ENCODE assay signal across 22 cellular contexts in genomic region chr17:2695243-2695960, GRCh38. TPM values are rescaled to one million over a fixed set of nuclear protein-coding genes. Genes with fewer than 3 reads are reported as not detected.
DNase-seq lines count a peak whose midpoint lies in the region; ATAC-seq, FAIRE-seq and TF ChIP-seq lines count a peak whose summit lies in the region.
"Had no signal": no experiment of that assay in that cellular context is flagged by ENCODE, and none has a peak within 500 bp of the region (broad histone marks: within the 10 kb centered on the region; RNA-seq: fewer than 3 reads in every experiment).

No MANE protein-coding gene starts in this region.

- TF ChIP-seq EP300 in stomach (IDR thresholded peaks at IDR 0.05) = no peak

- H3K9me3 ChIP-seq in stomach = no peaks in the 10 kb centered on the region
- H3K9me3 ChIP-seq: gastroesophageal sphincter, prostate gland had no signal

- TF ChIP-seq POLR2A in stomach (IDR thresholded peaks at IDR 0.05) = no peak

- intact Hi-C loops in stomach (cut with DNase I; ENCODE audit: low total_unique reads) = no loop called here

- H3K27ac ChIP-seq in stomach = no peak overlapping the region
- H3K27ac ChIP-seq: gastroesophageal sphincter, prostate gland, VCaP had no signal

- peak; percentile 29 for DNase-seq in activated T-cell treated with anti-CD3 and anti-CD28 coated beads, Interleukin-2, amount 50 U/mL, for 24 hours
- no peak for DNase-seq in activated T-cell treated with anti-CD3 and anti-CD28 coated beads for 4 hours
- DNase-seq in GM19239 (ENCODE audit: insufficient read length, low spot score) = peak; percentile 22
- DNase-seq in islet precursor cell = peak; percentile 50
- peak; percentile 16 for DNase-seq in stomach
- DNase-seq in NCI-H524 treated with DMSO at 0.1 percent for 48 hours (lab: John Stamatoyannopoulos, UW) = no peak
- DNase-seq in DMS 273 (lab: John Stamatoyannopoulos, UW; ENCODE audit: unreplicated experiment) = no peak
- DNase-seq: ACHN; NCI-H1436 treated with DMSO at 0.1 percent for 48 hours; NCI-H226; stimulated activated naive CD4-positive, alpha-beta T cell had no signal

- peaks cover 82% of the 10 kb centered on the region for H3K36me3 Mint-ChIP-seq in activated T-cell treated with anti-CD3 and anti-CD28 coated beads, Interleukin-2, amount 50 U/mL, for 24 hours (ENCODE audit: low read depth)
- H3K36me3 Mint-ChIP-seq: T-cell had no signal

- no peak overlapping the region for H3K4me3 ChIP-seq in stomach
- H3K4me3 ChIP-seq: gastroesophageal sphincter, prostate gland had no signal

- H3K4me1 ChIP-seq in stomach = peaks cover 0 to under 1% (median 0%) of the 10 kb centered on the region in 4 donors
- H3K4me1 ChIP-seq: prostate gland had no signal

- ATAC-seq in GM18519 (IDR thresholded peaks at IDR 0.05; ENCODE audit: low FRiP score, unreplicated experiment) = no peak
- ATAC-seq: gastroesophageal sphincter, T-cell had no signal

- no peak overlapping the region for H3K27ac Mint-ChIP-seq in activated T-cell treated with anti-CD3 and anti-CD28 coated beads, Interleukin-2, amount 50 U/mL, for 24 hours
- H3K27ac Mint-ChIP-seq: activated naive CD4-positive, alpha-beta T cell treated with anti-CD3 and anti-CD28 coated beads, Interleukin-2, amount 50 U/mL, for 24 hours; brain; CD4-positive, alpha-beta T cell; dendritic cell treated with granulocyte-macrophage colony-stimulating factor and Interleukin-4, amounts not matched to agents 40 ng/mL and 50 ng/mL, for 4 days; T-cell had no signal

- peaks cover 93 to 100% (median 100%) of the 10 kb centered on the region in 4 donors for H3K36me3 ChIP-seq in stomach

- H3K27me3 Mint-ChIP-seq in activated T-cell treated with anti-CD3 and anti-CD28 coated beads, Interleukin-2, amount 50 U/mL, for 24 hours = no peaks in the 10 kb centered on the region
- H3K27me3 Mint-ChIP-seq: activated naive CD4-positive, alpha-beta T cell treated with anti-CD3 and anti-CD28 coated beads, Interleukin-2, amount 50 U/mL, for 24 hours; brain; CD4-positive, alpha-beta T cell; dendritic cell treated with granulocyte-macrophage colony-stimulating factor and Interleukin-4, amounts not matched to agents 40 ng/mL and 50 ng/mL, for 4 days; T-cell had no signal

- 91 to 95% (median 93%) methylated on average over 14 to 28 of the region's 28 CpGs for WGBS in stomach, 5 donors

- H3K4me3 Mint-ChIP-seq in activated T-cell treated with anti-CD3 and anti-CD28 coated beads, Interleukin-2, amount 50 U/mL, for 24 hours = no peak overlapping the region
- H3K4me3 Mint-ChIP-seq: activated naive CD4-positive, alpha-beta T cell treated with anti-CD3 and anti-CD28 coated beads, Interleukin-2, amount 50 U/mL, for 24 hours; brain; CD4-positive, alpha-beta T cell; dendritic cell treated with granulocyte-macrophage colony-stimulating factor and Interleukin-4, amounts not matched to agents 40 ng/mL and 50 ng/mL, for 4 days; T-cell had no signal

- H3K4me1 Mint-ChIP-seq in activated T-cell treated with anti-CD3 and anti-CD28 coated beads, Interleukin-2, amount 50 U/mL, for 24 hours (ENCODE audit: low read depth) = no peaks in the 10 kb centered on the region
- H3K4me1 Mint-ChIP-seq: activated naive CD4-positive, alpha-beta T cell treated with anti-CD3 and anti-CD28 coated beads, Interleukin-2, amount 50 U/mL, for 24 hours; brain; T-cell had no signal

- FAIRE-seq in GM19239 (lab: Jason Lieb, UNC) = no peak
- FAIRE-seq: urothelium cell line had no signal

- no peaks in the 10 kb centered on the region for H3K27me3 ChIP-seq in stomach
- H3K27me3 ChIP-seq: gastroesophageal sphincter had no signal

- TF ChIP-seq CTCF in stomach (IDR thresholded peaks at IDR 0.05) = no peak

- H3K9me3 Mint-ChIP-seq in activated T-cell treated with anti-CD3 and anti-CD28 coated beads, Interleukin-2, amount 50 U/mL, for 24 hours = no peaks in the 10 kb centered on the region
- H3K9me3 Mint-ChIP-seq: activated naive CD4-positive, alpha-beta T cell treated with anti-CD3 and anti-CD28 coated beads, Interleukin-2, amount 50 U/mL, for 24 hours; brain; CD4-positive, alpha-beta T cell; dendritic cell treated with granulocyte-macrophage colony-stimulating factor and Interleukin-4, amounts not matched to agents 40 ng/mL and 50 ng/mL, for 4 days; T-cell had no signal

RNA-seq across cellular contexts. Expression of gene CLUH, which starts 16.2 kb away (rescaled TPM):
- total RNA-seq in stomach = 100 to 1,000 TPM in 2 of 5 donors, 10 to 100 TPM in 3; 45.2 to 417 (median 58.0) TPM
- 10 to 100 TPM; 17.6 to 40.1 (median 30.4) TPM for polyA plus RNA-seq in stomach

RNA-seq across cellular contexts. Expression of gene CCDC92B, which starts 54.0 kb away (rescaled TPM):
- 1 to 10 TPM in 1 of 5 donors, not detected in 4; 1.7 TPM for total RNA-seq in stomach
- under 1 TPM in 2 of 3 donors, not detected in 1; 0.12 to 0.48 TPM for polyA plus RNA-seq in stomach
- total RNA-seq: myocyte had no signal

Comparison
In these comparisons a context has a peak if more than half of its experiments do, and no peak if none do; other contexts are left out.
1. DNase-seq: peak in activated T-cell treated with anti-CD3 and anti-CD28 coated beads, Interleukin-2, amount 50 U/mL, for 24 hours (single experiment), GM19239 (single experiment), islet precursor cell (single experiment) and stomach (single experiment); none in activated T-cell treated with anti-CD3 and anti-CD28 coated beads for 4 hours (single experiment), NCI-H524 treated with DMSO at 0.1 percent for 48 hours (single experiment) and DMS 273 (single experiment).